ENCODE assay signal across 17 cellular contexts in genomic region chr5:145958463-145958862, GRCh38. TPM values are rescaled to one million over a fixed set of nuclear protein-coding genes. Genes with fewer than 3 reads are reported as not detected.
A peak's percentile ranks its signal among the peaks of the same experiment; 100 is the strongest.
DNase-seq lines count a peak whose midpoint lies in the region; ATAC-seq and TF ChIP-seq lines count a peak whose summit lies in the region.
"Had no signal": no experiment of that assay in that cellular context is flagged by ENCODE, and none has a peak within 500 bp of the region (broad histone marks: within the 10 kb centered on the region; RNA-seq: fewer than 3 reads in every experiment).

No MANE protein-coding gene starts in this region.

- no peak for TF ChIP-seq POLR2A in transverse colon (IDR thresholded peaks at IDR 0.05)

- H3K4me3 ChIP-seq in colonic mucosa, result no peak overlapping the region
- H3K4me3 ChIP-seq in mucosa of rectum (ENCODE audit: low read length in 2 of 2), result peak overlapping the region in 1 of 2 donors; percentile 35
- H3K4me3 ChIP-seq in transverse colon, result no peak overlapping the region
- H3K4me3 ChIP-seq: HAP-1 had no signal

- no peaks in the 10 kb centered on the region for H3K9me3 ChIP-seq in colonic mucosa
- H3K9me3 ChIP-seq in mucosa of rectum (ENCODE audit: control insufficient read depth in 2 of 2, low read length in 2 of 2), result no peaks in the 10 kb centered on the region
- no peaks in the 10 kb centered on the region for H3K9me3 ChIP-seq in transverse colon
- H3K9me3 ChIP-seq: HAP-1 had no signal

- H3K4me1 ChIP-seq in colonic mucosa, result peaks cover 9% of the 10 kb centered on the region
- peaks cover 4 to 30% of the 10 kb centered on the region in 2 donors for H3K4me1 ChIP-seq in mucosa of rectum (ENCODE audit: control insufficient read depth in 2 of 2, insufficient read depth in 2 of 2, low read length in 2 of 2)
- peaks cover 0 to 32% (median 15%) of the 10 kb centered on the region in 4 donors for H3K4me1 ChIP-seq in transverse colon
- H3K4me1 ChIP-seq: HAP-1 had no signal

- intact Hi-C loops in colonic mucosa (cut with DNase I) (no loop called here), left colon (cut with DNase I, micrococcal nuclease) (no loop called here), transverse colon (cut with DNase I; ENCODE audit: low total_unique reads) (no loop called here)

- WGBS in transverse colon (ENCODE audit: low coverage in 1 of 2), 2 donors, result 52 to 53% methylated on average over 2 to 7 of the region's 7 CpGs

- no peaks in the 10 kb centered on the region for H3K27me3 ChIP-seq in colonic mucosa
- no peaks in the 10 kb centered on the region for H3K27me3 ChIP-seq in mucosa of rectum (ENCODE audit: control insufficient read depth in 2 of 2, insufficient read depth in 2 of 2, low read length in 2 of 2)
- H3K27me3 ChIP-seq in transverse colon, result no peaks in the 10 kb centered on the region

- TF ChIP-seq EP300 in transverse colon (IDR thresholded peaks at IDR 0.05; ENCODE audit: low read depth), result no peak

- TF ChIP-seq CTCF in colonic mucosa (IDR thresholded peaks at IDR 0.05), result no peak
- no peak for TF ChIP-seq CTCF in transverse colon (IDR thresholded peaks at IDR 0.05)

- H3K27ac ChIP-seq in colonic mucosa (peak overlapping the region; percentile 21), mucosa of rectum (ENCODE audit: low read depth in 2 of 2, low read length in 2 of 2) (peak overlapping the region; percentile 32 to 66), transverse colon (peak overlapping the region; percentile 47 to 70 (median 50))

- in situ Hi-C loops in transverse colon (cut with MboI; ENCODE audit: low pct_ligation_motif_present in 1 of 4, low pct_unique_long_range_greater_than_20kb in 1 of 4, low sequenced_read_pairs in 3 of 4), result no loop called here

- H3K9ac ChIP-seq in colonic mucosa (ENCODE audit: low read depth in 2 of 2, low read length in 2 of 2) (peak overlapping the region in 1 of 2 donors; percentile 27), mucosa of rectum (ENCODE audit: low read depth in 1 of 2, low read length in 2 of 2) (peak overlapping the region in 1 of 2 donors; percentile 20)

- peak; percentile 80 for ATAC-seq in left colon
- ATAC-seq in GM21447 (IDR thresholded peaks at IDR 0.05; ENCODE audit: unreplicated experiment), result no peak
- ATAC-seq in GM19351 (IDR thresholded peaks at IDR 0.05; ENCODE audit: unreplicated experiment), result no peak
- ATAC-seq in HG02840 (IDR thresholded peaks at IDR 0.05; ENCODE audit: low FRiP score, unreplicated experiment), result no peak

- H3K36me3 ChIP-seq in colonic mucosa (no peaks in the 10 kb centered on the region), mucosa of rectum (ENCODE audit: control insufficient read depth in 2 of 2, insufficient read depth in 2 of 2, low read length in 2 of 2) (no peaks in the 10 kb centered on the region), transverse colon (no peaks in the 10 kb centered on the region)
- H3K36me3 ChIP-seq: HAP-1 had no signal

- DNase-seq in colonic mucosa (peak; percentile 53), left colon (no peak), transverse colon (no peak), ecto neural progenitor cell (ENCODE audit: low spot score) (no peak)
- DNase-seq: C1 segment of cervical spinal cord; Calu3; CD4-positive, alpha-beta memory T cell; COR-L47; DMS53; DMS79 treated with DMSO at 0.1 percent for 48 hours; GF-D8; GOT3 had no signal

RNA-seq across cellular contexts. Expression of gene SH3RF2, which starts 22.1 kb away (rescaled TPM):
- total RNA-seq in colonic mucosa (10 to 100 TPM; 58.2 to 59.3 TPM), left colon (10 to 100 TPM; 54.9 to 62.9 TPM), transverse colon (100 to 1,000 TPM in 2 of 4 donors, 10 to 100 TPM in 2; 67.9 to 172 (median 96.3) TPM)
- total RNA-seq: CD4-positive, alpha-beta memory T cell had no signal
